In genomic region chr3:169158379-169158778, GRCh38 we compare ENCODE assay signal across 21 cellular contexts.
DNase-seq lines count a peak whose midpoint lies in the region; ATAC-seq, FAIRE-seq and TF ChIP-seq lines count a peak whose summit lies in the region.
"Had no signal": no experiment of that assay in that cellular context is flagged by ENCODE, and none has a peak within 500 bp of the region (broad histone marks: within the 10 kb centered on the region; RNA-seq: fewer than 3 reads in every experiment).

No MANE protein-coding gene starts in this region.

- TF ChIP-seq POLR2A in GM12878 (IDR thresholded peaks at IDR 0.05; ENCODE audit: low read depth, low read length) = no peak

- ATAC-seq in HG03520 (IDR thresholded peaks at IDR 0.05; ENCODE audit: unreplicated experiment) = peak; percentile 48
- ATAC-seq in GM12878 = peak; percentile 30
- ATAC-seq: T-cell had no signal

- no peaks in the 10 kb centered on the region for H4K20me1 ChIP-seq in BLaER1 treated with 17β-estradiol and CSF1 and Interleukin-3, amounts not matched to agents 10 nM and 100 nM
- H4K20me1 ChIP-seq in GM12878 (ENCODE audit: control insufficient read depth, insufficient read depth) = no peaks in the 10 kb centered on the region

- in situ Hi-C loops in GM12878 (cut with MboI) = no loop called here
- in situ Hi-C loops in brain microvascular endothelial cell (cut with HindIII; ENCODE audit: low pct_ligation_motif_present, low sequenced_read_pairs) = no loop called here

- no peaks in the 10 kb centered on the region for H3K9me3 ChIP-seq in BLaER1 treated with 17β-estradiol and CSF1 and Interleukin-3, amounts not matched to agents 10 nM and 100 nM (replicated peaks in 1 of 11)
- no peaks in the 10 kb centered on the region for H3K9me3 ChIP-seq in GM12878 (replicated peaks; ENCODE audit: control insufficient read depth, insufficient read depth, low read length)

- peak overlapping the region in 2 of 11 experiments; percentile 33 to 39; a peak in 1 of 22 replicates for H3K27ac ChIP-seq in BLaER1 treated with 17β-estradiol and CSF1 and Interleukin-3, amounts not matched to agents 10 nM and 100 nM
- no peak overlapping the region for H3K27ac ChIP-seq in GM12878 (ENCODE audit: control insufficient read depth, insufficient read depth)
- no peak overlapping the region for H3K27ac ChIP-seq in brain microvascular endothelial cell
- H3K27ac ChIP-seq: C4-2B, SK-N-MC had no signal

- H3K9ac ChIP-seq in BLaER1 treated with 17β-estradiol and CSF1 and Interleukin-3, amounts not matched to agents 10 nM and 100 nM = no peak overlapping the region
- no peak overlapping the region for H3K9ac ChIP-seq in GM12878 (ENCODE audit: control insufficient read depth, insufficient read depth, low read length)

- TF ChIP-seq EP300 in GM12878 (IDR thresholded peaks at IDR 0.05; ENCODE audit: borderline replicate concordance in 1 of 2, control insufficient read depth in 1 of 2, low read depth in 2 of 2, low read length in 2 of 2) = no peak

- RAD21 ChIA-PET in GM12878 (lab: Charles Lee; ENCODE audit: unreplicated experiment) = interaction anchor here (1.7 kb wide), 1 partner anchor 9 kb away, joined by 5 read pairs; no protein-coding TSS in a partner anchor

- H3K36me3 Mint-ChIP-seq in activated CD4-positive, alpha-beta memory T cell treated with anti-CD3 and anti-CD28 coated beads for 36 hours = no peaks in the 10 kb centered on the region
- H3K36me3 Mint-ChIP-seq: T-cell had no signal

- DNase-seq in GM19239 (ENCODE audit: insufficient read length, low spot score) (no peak), GM12878 (ENCODE audit: low read depth, low spot score) (no peak), T-helper 2 cell (no peak), NCI-H1092 treated with DMSO at 0.1 percent for 48 hours (lab: John Stamatoyannopoulos, UW) (no peak), brain microvascular endothelial cell (no peak)
- no peak for DNase-seq in activated CD4-positive, alpha-beta memory T cell treated with anti-CD3 and anti-CD28 coated beads for 36 hours
- DNase-seq: H7; HFFc6; NCI-H1105 treated with DMSO at 0.1 percent for 48 hours; NCI-H1694; NCI-H2081 treated with DMSO at 0.1 percent for 48 hours; NK-92 treated with Interleukin-12 subunit alpha and Interleukin-12 subunit beta, amount 100 ng/mL, for 24 hours; OCI-M1; SHP77; T-cell had no signal

- H3K79me2 ChIP-seq in GM12878 (ENCODE audit: control insufficient read depth, insufficient read depth, low read length) = no peaks in the 10 kb centered on the region

- FAIRE-seq in GM19239 (lab: Jason Lieb, UNC) (peak; percentile 84), GM12878 (lab: Jason Lieb, UNC) (no peak)
- FAIRE-seq: A204.1, D721Med had no signal

- H3K27ac Mint-ChIP-seq in activated CD4-positive, alpha-beta memory T cell treated with anti-CD3 and anti-CD28 coated beads for 36 hours = no peak overlapping the region
- H3K27ac Mint-ChIP-seq: HFFc6, T-cell had no signal

- H3K27me3 ChIP-seq in BLaER1 treated with 17β-estradiol and CSF1 and Interleukin-3, amounts not matched to agents 10 nM and 100 nM = peaks cover 0 to 6% (median 0%) of the 10 kb centered on the region in 11 experiments; a peak in 3 of 22 replicates
- H3K27me3 ChIP-seq in GM12878 (replicated peaks in 1 of 2; ENCODE audit: control insufficient read depth in 2 of 2, insufficient read depth in 2 of 2, low read length in 1 of 2) = no peaks in the 10 kb centered on the region; a peak in 2 of 4 replicates
- H3K27me3 ChIP-seq in brain microvascular endothelial cell (replicated peaks) = no peaks in the 10 kb centered on the region

- 0% methylated on average over 8 of the region's 8 CpGs for WGBS in GM12878 (ENCODE audit: insufficient coverage, insufficient replicate concordance, low lambda C conversion rate, missing lambda C conversion rate)

- BruUV-seq in GM12878 (replicated peaks; lab: Mats Ljungman, UMichigan) = no TSS peak

- TF ChIP-seq CTCF in GM12878 (IDR thresholded peaks at IDR 0.05 in 2 of 3, conservative IDR thresholded peaks at IDR 0.05 in 1 of 3; ENCODE audit: control insufficient read depth in 2 of 3, extremely low read depth in 1 of 3, insufficient read depth in 1 of 3, low read depth in 3 of 3, low read length in 3 of 3) = no peak
- TF ChIP-seq CTCF in brain microvascular endothelial cell (IDR thresholded peaks at IDR 0.05; ENCODE audit: low read depth, low read length, missing control alignments) = no peak

- no peaks in the 10 kb centered on the region for H3K36me3 ChIP-seq in BLaER1 treated with 17β-estradiol and CSF1 and Interleukin-3, amounts not matched to agents 10 nM and 100 nM
- H3K36me3 ChIP-seq in GM12878 (ENCODE audit: control insufficient read depth in 2 of 2, insufficient read depth in 2 of 2, low read length in 1 of 2) (no peaks in the 10 kb centered on the region), brain microvascular endothelial cell (replicated peaks) (no peaks in the 10 kb centered on the region)

- H3K9me3 Mint-ChIP-seq in activated CD4-positive, alpha-beta memory T cell treated with anti-CD3 and anti-CD28 coated beads for 36 hours = no peaks in the 10 kb centered on the region
- H3K9me3 Mint-ChIP-seq: HFFc6 had no signal

- H3K4me2 ChIP-seq in BLaER1 treated with 17β-estradiol and CSF1 and Interleukin-3, amounts not matched to agents 10 nM and 100 nM = peak overlapping the region; percentile 28 to 70 (median 66)
- H3K4me2 ChIP-seq in GM12878 (ENCODE audit: control insufficient read depth, insufficient read depth) = no peak overlapping the region

- H3K4me3 Mint-ChIP-seq in activated CD4-positive, alpha-beta memory T cell treated with anti-CD3 and anti-CD28 coated beads for 36 hours = no peak overlapping the region
- H3K4me3 Mint-ChIP-seq: HFFc6, T-cell had no signal

- H3K4me1 Mint-ChIP-seq in activated CD4-positive, alpha-beta memory T cell treated with anti-CD3 and anti-CD28 coated beads for 36 hours (ENCODE audit: low read depth) = no peaks in the 10 kb centered on the region
- H3K4me1 Mint-ChIP-seq: T-cell had no signal

- no peak for TF ChIP-seq RAD21 in GM12878 (IDR thresholded peaks at IDR 0.05; ENCODE audit: insufficient read depth, low read depth, low read length)

- H2AFZ ChIP-seq in GM12878 (ENCODE audit: control insufficient read depth, low read depth, low read length) = no peak overlapping the region

- POLR2A ChIA-PET in GM12878 (lab: Charles Lee) = interaction anchor here (0.6 kb wide), 1 partner anchor 9 kb away, joined by 3 read pairs; no protein-coding TSS in a partner anchor
- POLR2A ChIA-PET in activated CD4-positive, alpha-beta memory T cell treated with anti-CD3 and anti-CD28 coated beads for 36 hours (lab: Charles Lee) = no interaction called here

- intact Hi-C loops in GM12878 (cut with micrococcal nuclease; ENCODE audit: unreplicated experiment) = no loop called here
- intact Hi-C loops in activated CD4-positive, alpha-beta memory T cell treated with anti-CD3 and anti-CD28 coated beads for 36 hours (cut with micrococcal nuclease) = no loop called here

- CTCF ChIA-PET in GM12878 (lab: Yijun Ruan, JAX) = interaction anchor here (1.2 kb wide), 1 partner anchor 9 kb away, joined by 4 read pairs; no protein-coding TSS in a partner anchor
- CTCF ChIA-PET in activated CD4-positive, alpha-beta memory T cell treated with anti-CD3 and anti-CD28 coated beads for 36 hours (lab: Charles Lee) = no interaction called here

- H3K4me1 ChIP-seq in BLaER1 treated with 17β-estradiol and CSF1 and Interleukin-3, amounts not matched to agents 10 nM and 100 nM = peaks cover 12 to 26% (median 24%) of the 10 kb centered on the region in 10 experiments
- no peaks in the 10 kb centered on the region for H3K4me1 ChIP-seq in GM12878 (ENCODE audit: control insufficient read depth, insufficient read depth, low read length)

- SMC1A ChIA-PET in GM12878 (lab: Charles Lee; ENCODE audit: uncharacterized antibody, unreplicated experiment) = interaction anchor here (1.2 kb wide), 1 partner anchor 10 kb away, joined by 3 read pairs; no protein-coding TSS in a partner anchor

- peaks cover 14% of the 10 kb centered on the region for H3K27me3 Mint-ChIP-seq in activated CD4-positive, alpha-beta memory T cell treated with anti-CD3 and anti-CD28 coated beads for 36 hours

- H3K4me3 ChIP-seq in BLaER1 treated with 17β-estradiol and CSF1 and Interleukin-3, amounts not matched to agents 10 nM and 100 nM = no peak overlapping the region
- H3K4me3 ChIP-seq in GM12878 = no peak overlapping the region
- H3K4me3 ChIP-seq in brain microvascular endothelial cell (ENCODE audit: low read depth, low read length) = no peak overlapping the region
- H3K4me3 ChIP-seq: SK-N-MC had no signal

TF ChIP-seq in GM12878, 131 proteins besides CTCF, POLR2A, EP300 and RAD21 (continues in another document):
- TF ChIP-seq SMAD1 (IDR thresholded peaks at IDR 0.05; ENCODE audit: low read depth, partially characterized antibody) (no peak), ZNF24 (IDR thresholded peaks at IDR 0.05) (no peak), PRDM15 (CRISPR knock-in tag; IDR thresholded peaks at IDR 0.05) (no peak), MYB (IDR thresholded peaks at IDR 0.05; ENCODE audit: borderline replicate concordance, low read depth, low read length) (no peak), BRCA1 (IDR thresholded peaks at IDR 0.05; ENCODE audit: low read depth, low read length) (no peak)
